Comparison of ENCODE assay signal across 23 cellular contexts in the genomic region with DNA sequence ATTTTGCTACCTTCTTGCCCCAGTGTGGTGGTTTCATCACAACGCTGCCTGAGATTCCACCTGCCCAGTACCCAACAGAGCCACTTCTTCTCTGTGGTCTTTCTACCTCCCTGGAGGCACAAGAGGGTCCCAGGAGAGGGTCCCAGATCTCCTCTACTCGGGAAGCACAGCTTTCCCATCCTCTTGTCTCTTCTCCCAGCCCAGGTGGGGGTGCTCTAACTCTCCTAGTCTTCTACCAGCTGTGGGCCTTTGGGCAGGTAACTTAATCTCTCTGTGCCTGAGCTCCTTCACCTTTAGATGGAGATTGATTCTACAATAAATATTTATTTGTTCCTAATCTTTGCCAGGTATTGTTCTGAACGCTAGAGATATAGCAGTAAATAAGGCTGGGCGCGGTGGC. TPM values are rescaled to one million over a fixed set of nuclear protein-coding genes. Genes with fewer than 3 reads are reported as not detected.
"Had no signal": no experiment of that assay in that cellular context is flagged by ENCODE, and none has a peak within 500 bp of the region (broad histone marks: within the 10 kb centered on the region; RNA-seq: fewer than 3 reads in every experiment).

No MANE protein-coding gene starts in this region.

- H3K27me3 ChIP-seq: colonic mucosa, foreskin keratinocyte, spleen had no signal

- H3K4me3 ChIP-seq: colonic mucosa, left ventricle myocardium inferior, lung, psoas muscle, spleen had no signal

- H3K4me3 Mint-ChIP-seq: endodermal cell; immature natural killer cell; naive B cell; nephron; stimulated activated naive B cell treated with anti-CD40 and anti-IgM and Interleukin-4, amounts not matched to agents 10 μg/mL and 1 μg/mL and 100 μg/mL, for 72 hours had no signal

- H3K36me3 ChIP-seq: colonic mucosa, left ventricle myocardium inferior, spleen had no signal

- H3K9me3 Mint-ChIP-seq: endodermal cell, immature natural killer cell, nephron had no signal

- FAIRE-seq: endothelial cell of umbilical vein, keratinocyte had no signal

- H3K4me1 ChIP-seq: colonic mucosa, foreskin keratinocyte, left ventricle myocardium inferior, psoas muscle had no signal

- H3K9me3 ChIP-seq: colonic mucosa, left ventricle myocardium inferior, psoas muscle, spleen had no signal

- DNase-seq: colonic mucosa; effector CD4-positive, alpha-beta T cell; endodermal cell; erythroblast; foreskin keratinocyte; immature natural killer cell; left ventricle myocardium inferior; mesenchymal stem cell; naive B cell; psoas muscle; retina; spleen; stimulated activated CD4-positive, alpha-beta T cell treated with anti-CD3 and anti-CD28 coated beads, Interleukin-15, amount 100 ng/mL, for 24 hours; stimulated activated CD4-positive, alpha-beta T cell treated with anti-CD3 and anti-CD28 coated beads, Interleukin-1b, Interleukin-23, amount 100 ng/mL, for 48 hours; stimulated activated CD4-positive, alpha-beta T cell treated with anti-CD3 and anti-CD28 coated beads, Interleukin-4, amount 100 ng/mL, for 24 hours; stimulated activated naive B cell treated with anti-CD40 and anti-IgM and Interleukin-4, amounts not matched to agents 10 μg/mL and 1 μg/mL and 100 μg/mL, for 72 hours; trophoblast cell had no signal

- H3K27ac Mint-ChIP-seq: endodermal cell; immature natural killer cell; naive B cell; nephron; stimulated activated naive B cell treated with anti-CD40 and anti-IgM and Interleukin-4, amounts not matched to agents 10 μg/mL and 1 μg/mL and 100 μg/mL, for 72 hours had no signal

- H3K36me3 Mint-ChIP-seq: immature natural killer cell; naive B cell; stimulated activated naive B cell treated with anti-CD40 and anti-IgM and Interleukin-4, amounts not matched to agents 10 μg/mL and 1 μg/mL and 100 μg/mL, for 72 hours had no signal

- H3K27ac ChIP-seq: colonic mucosa, foreskin keratinocyte, left ventricle myocardium inferior, psoas muscle had no signal

- ATAC-seq: foreskin keratinocyte; psoas muscle; sciatic nerve; stimulated activated naive B cell treated with anti-CD40 and anti-IgM and Interleukin-4, amounts not matched to agents 10 μg/mL and 1 μg/mL and 100 μg/mL, for 72 hours had no signal

RNA-seq across cellular contexts. Expression of a gene that starts 1.8 kb away (rescaled TPM):
- total RNA-seq: dermis microvascular lymphatic vessel endothelial cell, endodermal cell, endothelial cell of umbilical vein, foreskin keratinocyte had no signal
- polyA plus RNA-seq: endothelial cell of umbilical vein, foreskin keratinocyte, keratinocyte had no signal
